Comparison of ENCODE assay signal across 8 cellular contexts in genomic region chr1:84505167-84506001, GRCh38. TPM values are rescaled to one million over a fixed set of nuclear protein-coding genes. Genes with fewer than 3 reads are reported as not detected.
DNase-seq lines count a peak whose midpoint lies in the region; ATAC-seq, FAIRE-seq and TF ChIP-seq lines count a peak whose summit lies in the region.

No MANE protein-coding gene starts in this region.

- DNase-seq in NCI-H524 (lab: John Stamatoyannopoulos, UW) (peak; percentile 53 to 63), NCI-H524 treated with DMSO at 0.1 percent for 48 hours (lab: John Stamatoyannopoulos, UW) (no peak), HT-29 (ENCODE audit: low spot score) (peak; percentile 75), RCC 7860 (ENCODE audit: low spot score) (peak; percentile 23), colonic mucosa (no peak), left lung (peak in 1 of 2 donors; percentile 67), stromal cell of bone marrow (ENCODE audit: low read depth) (peak; percentile 26)

- H3K4me1 ChIP-seq in colonic mucosa (peaks cover 4% of the 10 kb centered on the region), left lung (peaks cover 21 to 57% of the 10 kb centered on the region in 2 donors)

- no peak for TF ChIP-seq CTCF in colonic mucosa (IDR thresholded peaks at IDR 0.05)
- no peak for TF ChIP-seq CTCF in left lung (IDR thresholded peaks at IDR 0.05)

- peak overlapping the region; percentile 91 to 97 for H3K9ac ChIP-seq in colonic mucosa (ENCODE audit: low read depth in 2 of 2, low read length in 2 of 2)

- H3K27ac ChIP-seq in colonic mucosa: peak overlapping the region; percentile 95
- H3K27ac ChIP-seq in left lung: peak overlapping the region; percentile 98 to 99

- H3K9me3 ChIP-seq in colonic mucosa (no peaks in the 10 kb centered on the region), left lung (peaks cover 0 to 12% of the 10 kb centered on the region in 2 donors)

- intact Hi-C loops in colonic mucosa (cut with DNase I) (loop anchor here (5.0 kb wide), 1 partner anchor 67 kb away; the partner anchor contains the start of gene CTBS), left lung (cut with DNase I) (no loop called here)

- ATAC-seq in GM21526 (IDR thresholded peaks at IDR 0.05; ENCODE audit: low FRiP score, unreplicated experiment) (peak; percentile 35), left lung (peak; percentile 68)

- H3K4me3 ChIP-seq in colonic mucosa: peak overlapping the region; percentile 70
- H3K4me3 ChIP-seq in left lung: peak overlapping the region; percentile 74 to 85

- H3K27me3 ChIP-seq in colonic mucosa: no peaks in the 10 kb centered on the region
- H3K27me3 ChIP-seq in left lung: no peaks in the 10 kb centered on the region

- no peaks in the 10 kb centered on the region for H3K36me3 ChIP-seq in colonic mucosa
- peaks cover 0 to 20% of the 10 kb centered on the region in 2 donors for H3K36me3 ChIP-seq in left lung

- no peak for FAIRE-seq in RCC 7860 (lab: Jason Lieb, UNC)

RNA-seq across cellular contexts. Expression of gene SPATA1, which starts 0.8 kb away (rescaled TPM):
- total RNA-seq in HT-29 (2014; rRNA removed; shearing (Covaris generic)): 1.0 and 1.3 TPM in 2 replicates
- total RNA-seq in colonic mucosa: 1 to 10 TPM; 1.3 to 2.7 TPM
- total RNA-seq in left lung: 1 to 10 TPM; 1.3 to 1.9 TPM

RNA-seq across cellular contexts. Expression of gene GNG5, which starts 1.0 kb away (rescaled TPM):
- total RNA-seq in HT-29 (2014; rRNA removed; shearing (Covaris generic)): 28.8 and 32.7 TPM in 2 replicates
- 100 to 1,000 TPM; 148 to 160 TPM for total RNA-seq in colonic mucosa
- total RNA-seq in left lung: 100 to 1,000 TPM; 124 to 147 TPM

RNA-seq across cellular contexts. Expression of gene RPF1, which starts 26.3 kb away (rescaled TPM):
- total RNA-seq in HT-29 (2014; rRNA removed; shearing (Covaris generic)): 38.0 and 42.6 TPM in 2 replicates
- total RNA-seq in colonic mucosa (10 to 100 TPM; 26.1 to 31.4 TPM), left lung (10 to 100 TPM; 20.6 to 28.8 TPM)

Comparison
In these comparisons a context has a peak if more than half of its experiments do, and no peak if none do; other contexts are left out.
1. DNase-seq: peak in NCI-H524 (2 of 2), HT-29 (single experiment), RCC 7860 (single experiment) and stromal cell of bone marrow (single experiment); none in NCI-H524 treated with DMSO at 0.1 percent for 48 hours (single experiment) and colonic mucosa (single experiment).